ENCODE assay signal across 18 cellular contexts in genomic region chr22:37551981-37552380, GRCh38. TPM values are rescaled to one million over a fixed set of nuclear protein-coding genes. Genes with fewer than 3 reads are reported as not detected.
DNase-seq lines count a peak whose midpoint lies in the region; ATAC-seq and TF ChIP-seq lines count a peak whose summit lies in the region.
"Had no signal": no experiment of that assay in that cellular context is flagged by ENCODE, and none has a peak within 500 bp of the region (broad histone marks: within the 10 kb centered on the region; RNA-seq: fewer than 3 reads in every experiment).

No MANE protein-coding gene starts in this region.

- 0% methylated on average over 1 of the region's 6 CpGs; no CpG with 5 or more reads in 1 of the 2 experiments for WGBS in IMR-90 (ENCODE audit: extremely low coverage in 2 of 2, insufficient read length in 1 of 2), 2 experiments
- 81% methylated on average over 5 to 6 of the region's 6 CpGs for WGBS in endodermal cell (ENCODE audit: insufficient coverage in 1 of 2, insufficient read length in 1 of 2), 2 experiments
- WGBS in mesodermal cell (ENCODE audit: insufficient coverage in 2 of 2), 2 experiments = 65 to 68% methylated on average over 6 of the region's 6 CpGs
- 61 to 68% (median 65%) methylated on average over 5 to 6 of the region's 6 CpGs for WGBS in stomach, 5 donors

- H2BK20ac ChIP-seq in IMR-90 (ENCODE audit: low read depth, low read length) = peak overlapping the region; percentile 77

- H3K4ac ChIP-seq in IMR-90 (ENCODE audit: low read depth, low read length) = peak overlapping the region; percentile 92

- peak overlapping the region; percentile 74 to 91; a peak in 3 of 4 replicates for H4K8ac ChIP-seq in IMR-90 (ENCODE audit: low read depth in 2 of 2, low read length in 2 of 2)

- H3K27ac Mint-ChIP-seq in endodermal cell = peak overlapping the region; percentile 93
- H3K27ac Mint-ChIP-seq: activated CD8-positive, alpha-beta memory T cell treated with anti-CD3 and anti-CD28 coated beads, Interleukin-2, amount 10 ng/mL, durations not matched to agents 7 days and 5 days; activated naive CD4-positive, alpha-beta T cell treated with anti-CD3 and anti-CD28 coated beads, Interleukin-2, amount 50 U/mL, for 72 hours had no signal

- BruUV-seq in IMR-90 (replicated peaks; lab: Mats Ljungman, UMichigan) = no TSS peak

- no peak overlapping the region for H3K56ac ChIP-seq in IMR-90 (ENCODE audit: extremely low read depth, insufficient read depth, low read length)

- no peaks in the 10 kb centered on the region for H4K20me1 ChIP-seq in IMR-90 (ENCODE audit: insufficient read depth, low read length)

- no peak overlapping the region for H3K4me3 ChIP-seq in IMR-90 (ENCODE audit: insufficient read depth, low read depth, low read length)
- no peak overlapping the region for H3K4me3 ChIP-seq in endodermal cell (ENCODE audit: low read length)
- peak overlapping the region; percentile 8 for H3K4me3 ChIP-seq in mesodermal cell (ENCODE audit: extremely low read depth, insufficient read depth, low read length, poor library complexity, severe bottlenecking)
- no peak overlapping the region for H3K4me3 ChIP-seq in stomach

- no peaks in the 10 kb centered on the region for H3K9me3 Mint-ChIP-seq in endodermal cell
- H3K9me3 Mint-ChIP-seq: activated naive CD4-positive, alpha-beta T cell treated with anti-CD3 and anti-CD28 coated beads, Interleukin-2, amount 50 U/mL, for 72 hours had no signal

- peaks cover 51% of the 10 kb centered on the region for H3K4me1 Mint-ChIP-seq in endodermal cell

- TF ChIP-seq CTCF in IMR-90 (conservative IDR thresholded peaks at IDR 0.05; ENCODE audit: low read depth, low read length) = no peak
- no peak for TF ChIP-seq CTCF in endodermal cell (conservative IDR thresholded peaks at IDR 0.05)
- TF ChIP-seq CTCF in stomach (IDR thresholded peaks at IDR 0.05) = no peak

- no peak for TF ChIP-seq EP300 in stomach (IDR thresholded peaks at IDR 0.05)

- peak overlapping the region; percentile 93 for H2AFZ ChIP-seq in IMR-90 (replicated peaks; ENCODE audit: low read length, poor library complexity)

- H4K5ac ChIP-seq in IMR-90 (ENCODE audit: low read depth, low read length) = peak overlapping the region; percentile 74; the same call in 1 of the 2 replicates

- H3K9ac ChIP-seq in IMR-90 (ENCODE audit: low read depth, low read length) (peak overlapping the region; percentile 55), endodermal cell (ENCODE audit: extremely low read depth, low read length, poor library complexity, severe bottlenecking) (peak overlapping the region; percentile 30)

- no peak for ATAC-seq in IMR-90 (ENCODE audit: low read depth)
- ATAC-seq in HG03521 (IDR thresholded peaks at IDR 0.05; ENCODE audit: unreplicated experiment) = no peak
- ATAC-seq: activated CD8-positive, alpha-beta memory T cell treated with anti-CD3 and anti-CD28 coated beads, Interleukin-2, amount 10 ng/mL, durations not matched to agents 7 days and 5 days; activated naive CD4-positive, alpha-beta T cell treated with anti-CD3 and anti-CD28 coated beads, Interleukin-2, amount 50 U/mL, for 72 hours had no signal

- H3K9me1 ChIP-seq in IMR-90 (ENCODE audit: insufficient read depth, low read length) = peaks cover 19% of the 10 kb centered on the region

- H3K27me3 ChIP-seq in IMR-90 (ENCODE audit: control insufficient read depth, insufficient read depth, low read length) = no peaks in the 10 kb centered on the region
- H3K27me3 ChIP-seq in endodermal cell (ENCODE audit: control insufficient read depth, insufficient read depth, low read length, poor library complexity, severe bottlenecking) = no peaks in the 10 kb centered on the region
- H3K27me3 ChIP-seq in stomach = no peaks in the 10 kb centered on the region

- no peak for TF ChIP-seq RAD21 in IMR-90 (IDR thresholded peaks at IDR 0.05; ENCODE audit: low read length)

- in situ Hi-C loops in IMR-90 (cut with MboI; ENCODE audit: low sequenced_read_pairs) = no loop called here

- no peak overlapping the region for H3K4me3 Mint-ChIP-seq in endodermal cell
- H3K4me3 Mint-ChIP-seq: activated CD8-positive, alpha-beta memory T cell treated with anti-CD3 and anti-CD28 coated beads, Interleukin-2, amount 10 ng/mL, durations not matched to agents 7 days and 5 days had no signal

- CTCF ChIA-PET in IMR-90 (lab: Yijun Ruan, JAX) = interaction anchor here (1.4 kb wide), 1 partner anchor 40 kb away, joined by 5 read pairs; no protein-coding TSS in a partner anchor

- H3K9me3 ChIP-seq in IMR-90 (ENCODE audit: control insufficient read depth, insufficient read depth, low read length) (no peaks in the 10 kb centered on the region), endodermal cell (ENCODE audit: control insufficient read depth, low read length) (no peaks in the 10 kb centered on the region), mesodermal cell (ENCODE audit: control insufficient read depth, low read length) (no peaks in the 10 kb centered on the region), stomach (no peaks in the 10 kb centered on the region)

- dilution Hi-C loops in IMR-90 (cut with HindIII; ENCODE audit: low sequenced_read_pairs, unreplicated experiment) = no loop called here

- no peak overlapping the region for H3K4me2 ChIP-seq in IMR-90 (ENCODE audit: low read depth, low read length)

- peak overlapping the region; percentile 96 for H2AK9ac ChIP-seq in IMR-90 (replicated peaks; ENCODE audit: low read depth, low read length, poor library complexity)

- DNase-seq in IMR-90 = no peak
- DNase-seq in endodermal cell = no peak
- DNase-seq in stomach = no peak
- DNase-seq in mucosa of gallbladder (ENCODE audit: low spot score) = no peak
- DNase-seq in COLO668 (lab: John Stamatoyannopoulos, UW; ENCODE audit: unreplicated experiment) = no peak
- no peak for DNase-seq in stimulated activated CD8-positive, alpha-beta memory T cell treated with anti-CD3 and anti-CD28 coated beads, Interleukin-4, amount 100 ng/mL, for 48 hours
- DNase-seq: activated CD8-positive, alpha-beta memory T cell treated with anti-CD3 and anti-CD28 coated beads, Interleukin-2, amount 10 ng/mL, durations not matched to agents 7 days and 5 days; AML-193; DMS79 treated with DMSO at 0.1 percent for 48 hours; effector CD4-positive, alpha-beta T cell; NCI-H1417 treated with DMSO at 0.1 percent for 48 hours; SHP77 treated with DMSO at 0.1 percent for 48 hours had no signal

- H2AK5ac ChIP-seq in IMR-90 (ENCODE audit: low read depth, low read length) = peak overlapping the region; percentile 95

- H3K36me3 ChIP-seq in IMR-90 (ENCODE audit: control insufficient read depth, insufficient read depth, low read length) = no peaks in the 10 kb centered on the region
- no peaks in the 10 kb centered on the region for H3K36me3 ChIP-seq in endodermal cell (ENCODE audit: control insufficient read depth, insufficient read depth, low read length)
- no peaks in the 10 kb centered on the region for H3K36me3 ChIP-seq in mesodermal cell (ENCODE audit: control insufficient read depth, insufficient read depth, low read length)
- H3K36me3 ChIP-seq in stomach = no peaks in the 10 kb centered on the region

- peak overlapping the region; percentile 82 for H3K14ac ChIP-seq in IMR-90 (replicated peaks; ENCODE audit: low read depth, low read length)

- H3K27ac ChIP-seq in IMR-90 (ENCODE audit: insufficient read depth, low read length) (peak overlapping the region; percentile 78), endodermal cell (ENCODE audit: low read depth, low read length) (peak overlapping the region; percentile 90), mesodermal cell (ENCODE audit: low read depth, low read length, severe bottlenecking) (peak overlapping the region; percentile 95), stomach (peak overlapping the region; percentile 18 to 94 (median 72))

- H3K79me1 ChIP-seq in IMR-90 (ENCODE audit: low read depth in 1 of 2, low read length in 2 of 2) = peaks cover 0 to 11% of the 10 kb centered on the region in 2 experiments; a peak in 2 of 4 replicates

- H2BK15ac ChIP-seq in IMR-90 (ENCODE audit: low read depth, low read length) = peak overlapping the region; percentile 94; the same call in 2 of the 3 replicates

- peaks cover 5% of the 10 kb centered on the region for H3K27me3 Mint-ChIP-seq in endodermal cell (ENCODE audit: insufficient read depth)

- intact Hi-C loops in IMR-90 (cut with micrococcal nuclease) (no loop called here), stomach (cut with DNase I; ENCODE audit: low total_unique reads) (no loop called here)

- H3K36me3 Mint-ChIP-seq in endodermal cell (ENCODE audit: low read depth) = no peaks in the 10 kb centered on the region
- H3K36me3 Mint-ChIP-seq: activated CD8-positive, alpha-beta memory T cell treated with anti-CD3 and anti-CD28 coated beads, Interleukin-2, amount 10 ng/mL, durations not matched to agents 7 days and 5 days; activated naive CD4-positive, alpha-beta T cell treated with anti-CD3 and anti-CD28 coated beads, Interleukin-2, amount 50 U/mL, for 72 hours had no signal

- H3K23ac ChIP-seq in IMR-90 (ENCODE audit: low read depth, low read length) = peak overlapping the region; percentile 1; the same call in 1 of the 2 replicates

- TF ChIP-seq POLR2A in IMR-90 (IDR thresholded peaks at IDR 0.05; ENCODE audit: low read depth, low read length) = no peak
- TF ChIP-seq POLR2A in stomach (IDR thresholded peaks at IDR 0.05) = no peak

- peak overlapping the region; percentile 83 for H2BK120ac ChIP-seq in IMR-90 (ENCODE audit: low read depth, low read length)

- H4K91ac ChIP-seq in IMR-90 (ENCODE audit: insufficient read depth, low read depth, low read length) = peak overlapping the region; percentile 93

- peak overlapping the region; percentile 15 for H2BK5ac ChIP-seq in IMR-90 (ENCODE audit: low read depth, low read length, poor library complexity, severe bottlenecking)

- H3K4me1 ChIP-seq in IMR-90 (ENCODE audit: control insufficient read depth, insufficient read depth, low read length) (peaks cover 23% of the 10 kb centered on the region), endodermal cell (ENCODE audit: control insufficient read depth, insufficient read depth, low read length) (peaks cover 26% of the 10 kb centered on the region), mesodermal cell (ENCODE audit: control insufficient read depth, insufficient read depth, low read length, poor library complexity, severe bottlenecking) (peaks cover 47% of the 10 kb centered on the region), stomach (peaks cover 53 to 68% (median 60%) of the 10 kb centered on the region in 4 donors)

- POLR2A ChIA-PET in IMR-90 (lab: Charles Lee; ENCODE audit: unreplicated experiment) = interaction anchor here (0.9 kb wide), 1 partner anchor 10 kb away, joined by 5 read pairs; no protein-coding TSS in a partner anchor

- peak overlapping the region; percentile 59; the same call in 1 of the 2 replicates for H3K18ac ChIP-seq in IMR-90 (ENCODE audit: low read depth, low read length)

RNA-seq across cellular contexts. Expression of gene CDC42EP1, which starts 8.3 kb away (rescaled TPM):
- total RNA-seq in IMR-90 (2012; rRNA removed) (4.7 and 6.1 TPM in 2 replicates), endodermal cell (10 to 100 TPM; 45.0 to 45.1 TPM), stomach (100 to 1,000 TPM in 2 of 5 donors, 10 to 100 TPM in 3; 28.6 to 195 (median 66.3) TPM), mucosa of gallbladder (186 TPM)
- polyA plus RNA-seq in IMR-90 (2012; rRNA removed) (47.3 and 59.2 TPM in 2 replicates), stomach (100 to 1,000 TPM in 1 of 3 donors, 10 to 100 TPM in 2; 70.2 to 112 (median 90.1) TPM)
- polyA plus RNA-seq in IMR-90 (2012; cell fraction: cytosol; rRNA removed) = 34.5 and 61.4 TPM in 2 replicates
- polyA plus RNA-seq in IMR-90 (2012; cell fraction: nucleus; rRNA removed; ENCODE audit: low replicate concordance) = 18.1 and 44.7 TPM in 2 replicates
- 22.1 TPM for polyA plus RNA-seq in endodermal cell (2013, experiment 1 of 2)
- 22.6 TPM for polyA plus RNA-seq in endodermal cell (2013, experiment 2 of 2)
- 82.1 TPM for polyA plus RNA-seq in mesodermal cell (2013, experiment 1 of 2)
- polyA plus RNA-seq in mesodermal cell (2013, experiment 2 of 2) = 64.8 TPM

RNA-seq across cellular contexts. Expression of gene LGALS2, which starts 27.9 kb away (rescaled TPM):
- total RNA-seq in IMR-90 (2012; rRNA removed) (not detected in 2 replicates), endodermal cell (under 1 TPM in 1 of 2 donors, not detected in 1; 0.86 TPM), stomach (1 to 10 TPM in 1 of 5 donors, not detected in 4; 4.2 TPM), mucosa of gallbladder (776 TPM)
- polyA plus RNA-seq in IMR-90 (2012; rRNA removed) (not detected in 2 replicates), stomach (1 to 10 TPM; 4.1 to 7.1 (median 5.0) TPM)
- polyA plus RNA-seq in IMR-90 (2012; cell fraction: cytosol; rRNA removed) = not detected in 2 replicates
- polyA plus RNA-seq in IMR-90 (2012; cell fraction: nucleus; rRNA removed; ENCODE audit: low replicate concordance) = not detected in 2 replicates
- polyA plus RNA-seq in endodermal cell (2013, experiment 1 of 2) = not detected
- not detected for polyA plus RNA-seq in endodermal cell (2013, experiment 2 of 2)
- not detected for polyA plus RNA-seq in mesodermal cell (2013, experiment 1 of 2)
- polyA plus RNA-seq in mesodermal cell (2013, experiment 2 of 2) = not detected
- total RNA-seq: activated CD8-positive, alpha-beta memory T cell treated with anti-CD3 and anti-CD28 coated beads, Interleukin-2, amount 10 ng/mL, durations not matched to agents 7 days and 5 days; activated naive CD4-positive, alpha-beta T cell treated with anti-CD3 and anti-CD28 coated beads, Interleukin-2, amount 50 U/mL, for 72 hours; glomerular endothelial cell; HT1080; lung microvascular endothelial cell had no signal

RNA-seq across cellular contexts. Expression of gene CARD10, which starts 32.8 kb away (rescaled TPM):
- total RNA-seq in IMR-90 (2012; rRNA removed) = 6.1 TPM in 2 replicates
- 18.4 and 19.8 TPM in 2 replicates for polyA plus RNA-seq in IMR-90 (2012; rRNA removed)
- 9.8 and 18.6 TPM in 2 replicates for polyA plus RNA-seq in IMR-90 (2012; cell fraction: cytosol; rRNA removed)
- polyA plus RNA-seq in IMR-90 (2012; cell fraction: nucleus; rRNA removed; ENCODE audit: low replicate concordance) = 23.8 and 66.7 TPM in 2 replicates
- total RNA-seq in endodermal cell = 10 to 100 TPM; 20.3 to 24.4 TPM
- 4.8 TPM for polyA plus RNA-seq in endodermal cell (2013, experiment 1 of 2)
- polyA plus RNA-seq in endodermal cell (2013, experiment 2 of 2) = 6.1 TPM
- polyA plus RNA-seq in mesodermal cell (2013, experiment 1 of 2) = 9.3 TPM
- 7.5 TPM for polyA plus RNA-seq in mesodermal cell (2013, experiment 2 of 2)
- total RNA-seq in stomach = 100 to 1,000 TPM in 1 of 5 donors, 10 to 100 TPM in 2, 1 to 10 TPM in 2; 5.5 to 120 (median 28.4) TPM
- polyA plus RNA-seq in stomach = 10 to 100 TPM; 11.3 to 17.8 (median 13.6) TPM
- total RNA-seq in mucosa of gallbladder = 62.8 TPM

RNA-seq across cellular contexts. Expression of gene GGA1, which starts 56.7 kb away (rescaled TPM):
- 17.2 and 19.7 TPM in 2 replicates for total RNA-seq in IMR-90 (2012; rRNA removed)
- 48.5 and 50.4 TPM in 2 replicates for polyA plus RNA-seq in IMR-90 (2012; rRNA removed)
- polyA plus RNA-seq in IMR-90 (2012; cell fraction: cytosol; rRNA removed) = 17.9 and 26.5 TPM in 2 replicates
- polyA plus RNA-seq in IMR-90 (2012; cell fraction: nucleus; rRNA removed; ENCODE audit: low replicate concordance) = 243 and 309 TPM in 2 replicates
- 10 to 100 TPM; 87.5 TPM for total RNA-seq in endodermal cell
- polyA plus RNA-seq in endodermal cell (2013, experiment 1 of 2) = 60.0 TPM
- polyA plus RNA-seq in endodermal cell (2013, experiment 2 of 2) = 56.4 TPM
- 54.8 TPM for polyA plus RNA-seq in mesodermal cell (2013, experiment 1 of 2)
- 44.0 TPM for polyA plus RNA-seq in mesodermal cell (2013, experiment 2 of 2)
- 10 to 100 TPM; 39.5 to 87.9 (median 55.6) TPM for total RNA-seq in stomach
- 10 to 100 TPM; 30.3 to 43.6 (median 34.1) TPM for polyA plus RNA-seq in stomach
- 81.5 TPM for total RNA-seq in mucosa of gallbladder

Comparison
In these comparisons a context has a peak if more than half of its experiments do, and no peak if none do; other contexts are left out.
1. RNA of gene LGALS2, which starts 27.9 kb away (total RNA-seq): 776 TPM in mucosa of gallbladder (single experiment); 0.86 TPM in endodermal cell, not detected in IMR-90 and 4.2 TPM in stomach; every median in the first group is over 100 times any median in the second.
2. Peak in every context shown above with its lines, with median percentiles within 50 percentile points of each other: H3K27ac ChIP-seq.